In genomic region chr3:138479355-138479964, GRCh38 we compare ENCODE assay signal across 8 cellular contexts. TPM values are rescaled to one million over a fixed set of nuclear protein-coding genes. Genes with fewer than 3 reads are reported as not detected.
DNase-seq lines count a peak whose midpoint lies in the region; ATAC-seq lines count a peak whose summit lies in the region.

No MANE protein-coding gene starts in this region.

- in situ Hi-C loops in GM23248 (cut with MboI) = no loop called here

- H3K4me2 ChIP-seq in GM23248 (ENCODE audit: unreplicated experiment) = no peak overlapping the region

- H3K79me2 ChIP-seq in GM23248 (ENCODE audit: insufficient read depth) = no peaks in the 10 kb centered on the region

- no peak overlapping the region for H2AFZ ChIP-seq in GM23248

- H3F3A ChIP-seq in GM23248 (ENCODE audit: insufficient read depth) = no peaks in the 10 kb centered on the region

- no peaks in the 10 kb centered on the region for H3K9me2 ChIP-seq in GM23248 (ENCODE audit: insufficient read depth)

- H3K36me3 ChIP-seq in GM23248 (ENCODE audit: low read depth) = no peaks in the 10 kb centered on the region

- no peaks in the 10 kb centered on the region for H3K4me1 ChIP-seq in GM23248 (ENCODE audit: insufficient read depth)

- H3K27me3 ChIP-seq in GM23248 (replicated peaks; ENCODE audit: insufficient read depth) = no peaks in the 10 kb centered on the region

- H3K9me3 ChIP-seq in GM23248 (ENCODE audit: low read depth) = no peaks in the 10 kb centered on the region

- 58 to 64% methylated on average over 5 of the region's 5 CpGs for WGBS in GM23248 (ENCODE audit: low coverage in 1 of 2, low lambda C conversion rate in 2 of 2, missing lambda C conversion rate in 2 of 2), 2 experiments

- H3K9ac ChIP-seq in GM23248 = no peak overlapping the region

- no peak overlapping the region for H3K4me3 ChIP-seq in GM23248

- ATAC-seq in left lobe of liver = peak; percentile 64
- no peak for ATAC-seq in HG02973 (IDR thresholded peaks at IDR 0.05; ENCODE audit: unreplicated experiment)
- ATAC-seq in GM18870 (IDR thresholded peaks at IDR 0.05; ENCODE audit: unreplicated experiment) = no peak
- ATAC-seq in HG02623 (IDR thresholded peaks at IDR 0.05; ENCODE audit: unreplicated experiment) = no peak

- no peak overlapping the region for H3K27ac ChIP-seq in GM23248

- no peaks in the 10 kb centered on the region for H4K20me1 ChIP-seq in GM23248 (ENCODE audit: insufficient read depth)

- peak; percentile 21 for DNase-seq in DMS114 treated with DMSO at 0.1 percent for 48 hours (lab: John Stamatoyannopoulos, UW; ENCODE audit: unreplicated experiment)
- peak; percentile 57 for DNase-seq in GM23248
- DNase-seq in NCI-H526 (lab: John Stamatoyannopoulos, UW) = peak; percentile 28 to 68
- DNase-seq in astrocyte of the hippocampus (ENCODE audit: low read depth, low spot score) = peak; percentile 70
- DNase-seq in left lobe of liver (ENCODE audit: low spot score) = peak; percentile 38

RNA-seq across cellular contexts. Expression of gene ESYT3, which starts 45.0 kb away (rescaled TPM):
- 0.63 and 1.3 TPM in 2 replicates for total RNA-seq in GM23248 (2014; rRNA removed; shearing (Covaris generic))
- polyA plus RNA-seq in GM23248 (2016; fragmentation: Nextera tagmentation; extraction: Ambion mirVana) = 0.38 and 0.48 TPM in 2 replicates
- 0.20 TPM for total RNA-seq in left lobe of liver
